28 cellular contexts compared by ENCODE assay signal in genomic region chr15:99472416-99473145, GRCh38.
DNase-seq lines count a peak whose midpoint lies in the region; ATAC-seq and TF ChIP-seq lines count a peak whose summit lies in the region.
"Had no signal": no experiment of that assay in that cellular context is flagged by ENCODE, and none has a peak within 500 bp of the region (broad histone marks: within the 10 kb centered on the region; RNA-seq: fewer than 3 reads in every experiment).

No MANE protein-coding gene starts in this region.

- H2BK20ac ChIP-seq in IMR-90 (ENCODE audit: low read depth, low read length): no peak overlapping the region

- H2AK5ac ChIP-seq in IMR-90 (ENCODE audit: low read depth, low read length): 0 out of 2 replicates have a peak overlapping the region, but pooled peaks have one; percentile 54

- H3K4me1 ChIP-seq in IMR-90 (ENCODE audit: control insufficient read depth, insufficient read depth, low read length) (peaks cover 18% of the 10 kb centered on the region), body of pancreas (peaks cover 9% of the 10 kb centered on the region), sigmoid colon (peaks cover 0 to 33% (median 26%) of the 10 kb centered on the region in 4 donors), thyroid gland (no peaks in the 10 kb centered on the region)

- TF ChIP-seq POLR2A in IMR-90 (IDR thresholded peaks at IDR 0.05; ENCODE audit: low read depth, low read length) (no peak), body of pancreas (IDR thresholded peaks at IDR 0.05) (no peak), sigmoid colon (IDR thresholded peaks at IDR 0.05) (no peak), thyroid gland (IDR thresholded peaks at IDR 0.05) (no peak)

- H2AFZ ChIP-seq in IMR-90 (replicated peaks; ENCODE audit: low read length, poor library complexity): no peak overlapping the region

- H3K9me3 ChIP-seq in IMR-90 (ENCODE audit: control insufficient read depth, insufficient read depth, low read length) (no peaks in the 10 kb centered on the region), body of pancreas (no peaks in the 10 kb centered on the region), sigmoid colon (no peaks in the 10 kb centered on the region), thyroid gland (no peaks in the 10 kb centered on the region)
- H3K9me3 ChIP-seq: A549, adrenal gland, SJSA1, tibial artery had no signal

- no peaks in the 10 kb centered on the region for H4K20me1 ChIP-seq in IMR-90 (ENCODE audit: insufficient read depth, low read length)

- TF ChIP-seq CTCF in IMR-90 (conservative IDR thresholded peaks at IDR 0.05; ENCODE audit: low read depth, low read length) (no peak), body of pancreas (IDR thresholded peaks at IDR 0.05) (no peak), sigmoid colon (IDR thresholded peaks at IDR 0.05) (no peak), thyroid gland (IDR thresholded peaks at IDR 0.05) (no peak)

- H3K18ac ChIP-seq in IMR-90 (ENCODE audit: low read depth, low read length): no peak overlapping the region

- no peak for TF ChIP-seq RAD21 in IMR-90 (IDR thresholded peaks at IDR 0.05; ENCODE audit: low read length)

- dilution Hi-C loops in IMR-90 (cut with HindIII; ENCODE audit: low sequenced_read_pairs, unreplicated experiment): no loop called here

- no peak for TF ChIP-seq EP300 in sigmoid colon (IDR thresholded peaks at IDR 0.05)

- in situ Hi-C loops in IMR-90 (cut with MboI; ENCODE audit: low sequenced_read_pairs): no loop called here

- no peak overlapping the region for H3K56ac ChIP-seq in IMR-90 (ENCODE audit: extremely low read depth, insufficient read depth, low read length)

- H3K27ac ChIP-seq in IMR-90 (ENCODE audit: insufficient read depth, low read length) (no peak overlapping the region), body of pancreas (no peak overlapping the region), sigmoid colon (no peak overlapping the region), thyroid gland (no peak overlapping the region)
- H3K27ac ChIP-seq: A549, KMS-11, SJSA1, tibial artery had no signal

- peak; percentile 37 for DNase-seq in activated effector memory CD4-positive, alpha-beta T cell treated with anti-CD3 and anti-CD28 coated beads, Interleukin-2, amount 50 U/mL, for 16 hours
- DNase-seq in activated effector memory CD4-positive, alpha-beta T cell treated with Interleukin-2 at 50 U/mL for 16 hours: no peak
- no peak for DNase-seq in IMR-90
- DNase-seq in body of pancreas: peak in 2 of 4 donors; percentile 23 to 33
- DNase-seq in sigmoid colon: peak; percentile 55
- no peak for DNase-seq in thyroid gland
- DNase-seq in germinal center (ENCODE audit: low spot score): no peak
- DNase-seq in SW 1271 (lab: John Stamatoyannopoulos, UW): no peak
- DNase-seq: activated CD4-positive, alpha-beta memory T cell treated with anti-CD3 and anti-CD28 coated beads for 36 hours; activated CD4-positive, CD25-positive, alpha-beta regulatory T cell; activated T-cell treated with anti-CD3 and anti-CD28 coated beads, Interleukin-2, amount 50 U/mL, for 1 hour; AML-193; DMS53; effector memory CD4-positive, alpha-beta T cell; GDM1; HCEC 1CT; left cardiac atrium; mesendoderm; NCI-H1417 treated with DMSO at 0.1 percent for 48 hours; NCI-H2081 treated with DMSO at 0.1 percent for 48 hours; NCI-H345; stimulated activated naive CD8-positive, alpha-beta T cell treated with anti-CD3 and anti-CD28 coated beads, Interleukin-15, amount 100 ng/mL, for 72 hours; T-cell; tibial artery had no signal

- no peak for ATAC-seq in IMR-90 (ENCODE audit: low read depth)
- ATAC-seq in body of pancreas: peak; percentile 34
- ATAC-seq: A549; stimulated activated naive CD8-positive, alpha-beta T cell treated with anti-CD3 and anti-CD28 coated beads, Interleukin-15, amount 100 ng/mL, for 72 hours; T-cell had no signal

- CTCF ChIA-PET in IMR-90 (lab: Yijun Ruan, JAX): interaction anchor here (0.6 kb wide), 1 partner anchor 13 kb away, joined by 3 read pairs; no protein-coding TSS in a partner anchor

- no peak overlapping the region for H3K4me3 ChIP-seq in IMR-90 (ENCODE audit: insufficient read depth, low read depth, low read length)
- no peak overlapping the region for H3K4me3 ChIP-seq in body of pancreas
- no peak overlapping the region for H3K4me3 ChIP-seq in sigmoid colon
- H3K4me3 ChIP-seq in thyroid gland (replicated peaks in 1 of 3): no peak overlapping the region
- H3K4me3 ChIP-seq: A549, adrenal gland, SJSA1, tibial artery had no signal

- H2AK9ac ChIP-seq in IMR-90 (replicated peaks; ENCODE audit: low read depth, low read length, poor library complexity): no peak overlapping the region

- H3K23ac ChIP-seq in IMR-90 (ENCODE audit: low read depth, low read length): no peak overlapping the region

- no peaks in the 10 kb centered on the region for H3K79me1 ChIP-seq in IMR-90 (ENCODE audit: low read depth in 1 of 2, low read length in 2 of 2)

- no peak overlapping the region for H4K8ac ChIP-seq in IMR-90 (ENCODE audit: low read depth in 2 of 2, low read length in 2 of 2)

- POLR2A ChIA-PET in IMR-90 (lab: Charles Lee; ENCODE audit: unreplicated experiment): no interaction called here

- H3K36me3 ChIP-seq in IMR-90 (ENCODE audit: control insufficient read depth, insufficient read depth, low read length) (no peaks in the 10 kb centered on the region), body of pancreas (replicated peaks in 1 of 2; ENCODE audit: insufficient read depth in 1 of 2, low read depth in 2 of 2) (no peaks in the 10 kb centered on the region), sigmoid colon (no peaks in the 10 kb centered on the region), thyroid gland (no peaks in the 10 kb centered on the region)
- H3K36me3 ChIP-seq: adrenal gland, SJSA1, tibial artery had no signal

- intact Hi-C loops in IMR-90 (cut with micrococcal nuclease) (no loop called here), body of pancreas (cut with DNase I) (no loop called here), sigmoid colon (cut with DNase I) (no loop called here), thyroid gland (cut with DNase I) (no loop called here)

- peak overlapping the region; percentile 16; the same call in 1 of the 2 replicates for H4K91ac ChIP-seq in IMR-90 (ENCODE audit: insufficient read depth, low read depth, low read length)

- H4K5ac ChIP-seq in IMR-90 (ENCODE audit: low read depth, low read length): no peak overlapping the region

- H3K14ac ChIP-seq in IMR-90 (replicated peaks; ENCODE audit: low read depth, low read length): 0 out of 2 replicates have a peak overlapping the region, but pooled peaks have one; percentile 57

- no peak overlapping the region for H2BK120ac ChIP-seq in IMR-90 (ENCODE audit: low read depth, low read length)

- H3K9ac ChIP-seq in IMR-90 (ENCODE audit: low read depth, low read length): no peak overlapping the region
- H3K9ac ChIP-seq: KMS-11 had no signal

- H2BK15ac ChIP-seq in IMR-90 (ENCODE audit: low read depth, low read length): no peak overlapping the region

- H3K9me1 ChIP-seq in IMR-90 (ENCODE audit: insufficient read depth, low read length): peaks cover 11% of the 10 kb centered on the region

- H3K4me2 ChIP-seq in IMR-90 (ENCODE audit: low read depth, low read length): no peak overlapping the region
- H3K4me2 ChIP-seq: A549, KMS-11 had no signal

- BruUV-seq in IMR-90 (replicated peaks; lab: Mats Ljungman, UMichigan): no TSS peak

- no peak overlapping the region for H2BK5ac ChIP-seq in IMR-90 (ENCODE audit: low read depth, low read length, poor library complexity, severe bottlenecking)

- H3K4ac ChIP-seq in IMR-90 (ENCODE audit: low read depth, low read length): no peak overlapping the region

- WGBS in IMR-90 (ENCODE audit: extremely low coverage in 2 of 2, insufficient read length in 1 of 2), 2 experiments: no CpG with 5 or more reads among the region's 12 CpGs
- WGBS in body of pancreas, 2 donors: 52 to 55% methylated on average over 12 of the region's 12 CpGs
- 82 to 85% methylated on average over 12 of the region's 12 CpGs for WGBS in sigmoid colon, 2 donors
- 90 to 94% methylated on average over 12 of the region's 12 CpGs for WGBS in thyroid gland, 2 donors

- H3K27me3 ChIP-seq in IMR-90 (ENCODE audit: control insufficient read depth, insufficient read depth, low read length) (no peaks in the 10 kb centered on the region), body of pancreas (no peaks in the 10 kb centered on the region), sigmoid colon (no peaks in the 10 kb centered on the region), thyroid gland (no peaks in the 10 kb centered on the region)
- H3K27me3 ChIP-seq: adrenal gland, SJSA1, tibial artery had no signal

TF ChIP-seq in IMR-90, 13 proteins besides CTCF, POLR2A, EP300 and RAD21:
- TF ChIP-seq MAFK (IDR thresholded peaks at IDR 0.05; ENCODE audit: low read depth, low read length): no peak

Comparison
In these comparisons a context has a peak if more than half of its experiments do, and no peak if none do; other contexts are left out.
1. DNase-seq: peak in activated effector memory CD4-positive, alpha-beta T cell treated with anti-CD3 and anti-CD28 coated beads, Interleukin-2, amount 50 U/mL, for 16 hours (single experiment) and sigmoid colon (single experiment); none in activated effector memory CD4-positive, alpha-beta T cell treated with Interleukin-2 at 50 U/mL for 16 hours (single experiment), IMR-90 (single experiment), thyroid gland (0 of 2), germinal center (single experiment) and SW 1271 (0 of 2).